1 cellular context compared by ENCODE assay signal in the genomic region with DNA sequence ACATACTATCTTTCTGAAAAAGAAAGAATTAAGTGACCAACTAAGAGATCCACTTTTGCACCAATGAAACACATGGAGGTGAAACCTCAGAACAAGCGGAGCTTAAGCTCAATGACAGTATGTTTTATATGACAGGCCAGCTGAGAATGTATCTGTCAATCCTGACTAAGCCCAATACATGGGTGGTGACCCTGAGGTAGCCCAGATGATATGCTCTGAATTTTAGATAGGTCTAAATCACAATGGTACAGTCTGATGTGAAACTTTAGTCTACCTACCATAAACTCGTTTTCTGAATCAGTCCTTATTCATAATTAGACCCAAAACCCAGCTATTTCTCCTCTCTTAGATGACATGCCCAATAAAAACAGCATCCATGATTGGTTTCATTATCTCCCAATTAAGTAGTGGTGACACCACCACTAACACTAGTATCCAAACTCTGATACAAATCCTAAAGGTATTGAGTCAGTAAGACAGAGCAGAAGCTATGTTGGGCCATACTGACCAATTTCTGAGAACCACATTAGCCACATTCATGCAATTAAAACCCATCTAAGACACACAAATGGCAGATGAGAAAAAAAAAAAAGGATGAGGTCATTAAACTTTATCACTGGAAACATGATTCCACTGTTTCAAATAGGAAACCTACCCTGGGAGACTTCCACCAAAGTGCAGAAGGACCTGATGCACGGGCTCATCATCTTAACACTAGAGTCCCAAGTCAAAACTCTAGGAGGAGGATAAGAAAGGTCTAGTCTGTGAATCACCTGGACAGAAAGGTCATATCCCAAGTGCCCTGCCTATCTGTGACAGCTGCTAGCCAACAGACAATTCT.
TF ChIP-seq lines count a peak whose summit lies in the region.

No MANE protein-coding gene starts in this region.

TF ChIP-seq in K562, 482 proteins besides CTCF, POLR2A, EP300 and RAD21:
- TF ChIP-seq, protein P1, sequence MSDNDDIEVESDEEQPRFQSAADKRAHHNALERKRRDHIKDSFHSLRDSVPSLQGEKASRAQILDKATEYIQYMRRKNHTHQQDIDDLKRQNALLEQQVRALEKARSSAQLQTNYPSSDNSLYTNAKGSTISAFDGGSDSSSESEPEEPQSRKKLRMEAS (CRISPR knock-in tag; IDR thresholded peaks at IDR 0.05): no peak
- TF ChIP-seq HDGF (IDR thresholded peaks at IDR 0.05) (no peak), RBM34 (IDR thresholded peaks at IDR 0.05; ENCODE audit: borderline replicate concordance, insufficient read depth, low read length) (no peak), SPI1 (IDR thresholded peaks at IDR 0.05; ENCODE audit: borderline replicate concordance, low read depth, low read length) (no peak), MIER1 (IDR thresholded peaks at IDR 0.05; ENCODE audit: low read depth) (no peak), SNIP1 (IDR thresholded peaks at IDR 0.05; ENCODE audit: low read depth) (no peak)
- TF ChIP-seq, protein P2, sequence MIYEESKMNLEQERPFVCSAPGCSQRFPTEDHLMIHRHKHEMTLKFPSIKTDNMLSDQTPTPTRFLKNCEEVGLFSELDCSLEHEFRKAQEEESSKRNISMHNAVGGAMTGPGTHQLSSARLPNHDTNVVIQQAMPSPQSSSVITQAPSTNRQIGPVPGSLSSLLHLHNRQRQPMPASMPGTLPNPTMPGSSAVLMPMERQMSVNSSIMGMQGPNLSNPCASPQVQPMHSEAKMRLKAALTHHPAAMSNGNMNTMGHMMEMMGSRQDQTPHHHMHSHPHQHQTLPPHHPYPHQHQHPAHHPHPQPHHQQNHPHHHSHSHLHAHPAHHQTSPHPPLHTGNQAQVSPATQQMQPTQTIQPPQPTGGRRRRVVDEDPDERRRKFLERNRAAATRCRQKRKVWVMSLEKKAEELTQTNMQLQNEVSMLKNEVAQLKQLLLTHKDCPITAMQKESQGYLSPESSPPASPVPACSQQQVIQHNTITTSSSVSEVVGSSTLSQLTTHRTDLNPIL (CRISPR knock-in tag; IDR thresholded peaks at IDR 0.05): no peak
- TF ChIP-seq, protein P3, sequence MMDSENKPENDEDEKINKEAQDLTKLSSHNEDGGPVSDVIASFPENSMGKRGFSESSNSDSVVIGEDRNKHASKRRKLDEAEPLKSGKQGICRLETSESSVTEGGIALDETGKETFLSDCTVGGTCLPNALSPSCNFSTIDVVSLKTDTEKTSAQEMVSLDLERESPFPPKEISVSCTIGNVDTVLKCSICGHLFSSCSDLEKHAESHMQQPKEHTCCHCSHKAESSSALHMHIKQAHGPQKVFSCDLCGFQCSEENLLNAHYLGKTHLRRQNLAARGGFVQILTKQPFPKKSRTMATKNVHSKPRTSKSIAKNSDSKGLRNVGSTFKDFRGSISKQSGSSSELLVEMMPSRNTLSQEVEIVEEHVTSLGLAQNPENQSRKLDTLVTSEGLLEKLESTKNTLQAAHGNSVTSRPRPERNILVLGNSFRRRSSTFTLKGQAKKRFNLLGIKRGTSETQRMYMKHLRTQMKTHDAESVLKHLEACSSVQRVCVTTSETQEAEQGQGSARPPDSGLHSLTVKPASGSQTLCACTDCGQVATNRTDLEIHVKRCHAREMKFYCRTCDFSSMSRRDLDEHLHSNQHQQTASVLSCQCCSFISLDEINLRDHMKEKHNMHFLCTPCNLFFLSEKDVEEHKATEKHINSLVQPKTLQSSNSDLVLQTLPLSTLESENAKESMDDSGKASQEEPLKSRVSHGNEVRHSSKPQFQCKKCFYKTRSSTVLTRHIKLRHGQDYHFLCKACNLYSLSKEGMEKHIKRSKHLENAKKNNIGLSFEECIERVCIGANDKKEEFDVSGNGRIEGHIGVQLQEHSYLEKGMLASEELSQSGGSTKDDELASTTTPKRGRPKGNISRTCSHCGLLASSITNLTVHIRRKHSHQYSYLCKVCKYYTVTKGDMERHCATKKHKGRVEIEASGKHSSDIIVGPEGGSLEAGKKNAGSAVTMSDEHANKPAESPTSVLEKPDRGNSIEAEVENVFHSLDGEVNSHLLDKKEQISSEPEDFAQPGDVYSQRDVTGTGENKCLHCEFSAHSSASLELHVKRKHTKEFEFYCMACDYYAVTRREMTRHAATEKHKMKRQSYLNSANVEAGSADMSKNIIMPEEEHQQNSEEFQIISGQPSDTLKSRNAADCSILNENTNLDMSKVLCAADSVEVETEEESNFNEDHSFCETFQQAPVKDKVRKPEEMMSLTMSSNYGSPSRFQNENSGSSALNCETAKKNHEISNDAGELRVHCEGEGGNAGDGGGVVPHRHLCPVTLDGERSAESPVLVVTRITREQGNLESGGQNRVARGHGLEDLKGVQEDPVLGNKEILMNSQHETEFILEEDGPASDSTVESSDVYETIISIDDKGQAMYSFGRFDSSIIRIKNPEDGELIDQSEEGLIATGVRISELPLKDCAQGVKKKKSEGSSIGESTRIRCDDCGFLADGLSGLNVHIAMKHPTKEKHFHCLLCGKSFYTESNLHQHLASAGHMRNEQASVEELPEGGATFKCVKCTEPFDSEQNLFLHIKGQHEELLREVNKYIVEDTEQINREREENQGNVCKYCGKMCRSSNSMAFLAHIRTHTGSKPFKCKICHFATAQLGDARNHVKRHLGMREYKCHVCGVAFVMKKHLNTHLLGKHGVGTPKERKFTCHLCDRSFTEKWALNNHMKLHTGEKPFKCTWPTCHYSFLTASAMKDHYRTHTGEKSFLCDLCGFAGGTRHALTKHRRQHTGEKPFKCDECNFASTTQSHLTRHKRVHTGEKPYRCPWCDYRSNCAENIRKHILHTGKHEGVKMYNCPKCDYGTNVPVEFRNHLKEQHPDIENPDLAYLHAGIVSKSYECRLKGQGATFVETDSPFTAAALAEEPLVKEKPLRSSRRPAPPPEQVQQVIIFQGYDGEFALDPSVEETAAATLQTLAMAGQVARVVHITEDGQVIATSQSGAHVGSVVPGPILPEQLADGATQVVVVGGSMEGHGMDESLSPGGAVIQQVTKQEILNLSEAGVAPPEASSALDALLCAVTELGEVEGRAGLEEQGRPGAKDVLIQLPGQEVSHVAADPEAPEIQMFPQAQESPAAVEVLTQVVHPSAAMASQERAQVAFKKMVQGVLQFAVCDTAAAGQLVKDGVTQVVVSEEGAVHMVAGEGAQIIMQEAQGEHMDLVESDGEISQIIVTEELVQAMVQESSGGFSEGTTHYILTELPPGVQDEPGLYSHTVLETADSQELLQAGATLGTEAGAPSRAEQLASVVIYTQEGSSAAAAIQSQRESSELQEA (IDR thresholded peaks at IDR 0.05; ENCODE audit: low read depth): no peak
- TF ChIP-seq, protein P4, sequence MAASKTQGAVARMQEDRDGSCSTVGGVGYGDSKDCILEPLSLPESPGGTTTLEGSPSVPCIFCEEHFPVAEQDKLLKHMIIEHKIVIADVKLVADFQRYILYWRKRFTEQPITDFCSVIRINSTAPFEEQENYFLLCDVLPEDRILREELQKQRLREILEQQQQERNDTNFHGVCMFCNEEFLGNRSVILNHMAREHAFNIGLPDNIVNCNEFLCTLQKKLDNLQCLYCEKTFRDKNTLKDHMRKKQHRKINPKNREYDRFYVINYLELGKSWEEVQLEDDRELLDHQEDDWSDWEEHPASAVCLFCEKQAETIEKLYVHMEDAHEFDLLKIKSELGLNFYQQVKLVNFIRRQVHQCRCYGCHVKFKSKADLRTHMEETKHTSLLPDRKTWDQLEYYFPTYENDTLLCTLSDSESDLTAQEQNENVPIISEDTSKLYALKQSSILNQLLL (CRISPR knock-in tag; IDR thresholded peaks at IDR 0.05; ENCODE audit: borderline replicate concordance): no peak
